In the genomic region with DNA sequence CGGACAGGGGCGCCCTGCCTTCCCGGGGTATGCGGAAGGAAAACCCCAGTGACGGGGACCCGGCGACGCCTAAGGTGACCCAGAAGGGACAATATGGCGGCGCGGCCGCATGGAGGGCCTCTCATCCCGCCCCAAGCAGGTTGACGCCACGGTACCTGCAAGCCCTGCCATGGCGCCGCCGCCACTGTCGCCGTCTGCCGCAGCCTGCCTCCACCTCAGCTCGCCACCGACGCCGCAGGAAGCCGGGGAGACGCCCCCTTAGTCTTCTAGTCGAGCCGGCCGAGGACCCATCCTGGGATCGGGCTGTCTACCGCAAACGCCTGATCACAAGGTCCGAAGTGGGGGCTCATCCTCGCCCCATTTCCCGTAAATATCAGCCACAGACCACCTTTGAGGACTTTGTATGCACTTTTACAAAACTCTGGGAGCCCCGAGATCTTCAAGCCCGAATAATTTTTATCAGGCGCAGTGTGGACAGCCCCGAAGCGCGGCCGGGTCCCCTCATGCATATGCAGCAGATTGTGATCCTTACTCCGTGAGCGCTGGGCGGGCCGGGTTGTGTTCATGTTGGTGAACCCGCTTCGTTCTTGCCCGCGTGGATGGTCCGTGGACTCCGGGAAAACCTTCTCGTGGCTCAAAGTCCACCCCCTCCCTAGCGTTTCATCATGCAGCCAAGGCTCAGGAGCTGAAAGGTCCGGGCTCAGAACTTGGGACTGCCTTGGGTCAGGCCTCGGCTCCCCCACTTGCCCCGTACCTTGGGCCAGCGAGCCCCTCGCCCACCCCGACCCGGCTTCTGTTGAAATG, we compare ENCODE assay signal across 8 cellular contexts. TPM values are rescaled to one million over a fixed set of nuclear protein-coding genes. Genes with fewer than 3 reads are reported as not detected.
A peak's percentile ranks its signal among the peaks of the same experiment; 100 is the strongest.
DNase-seq lines count a peak whose midpoint lies in the region; ATAC-seq and TF ChIP-seq lines count a peak whose summit lies in the region.

Gene BLCAP, minus strand, starts transcription at position 239 of the 804 bp plus-strand sequence. CDS start 8,702 bp downstream, outside the sequence.

- peaks cover 0 to 2% (median 0%) of the 10 kb centered on the region in 5 donors for H3K27me3 Mint-ChIP-seq in naive thymus-derived CD4-positive, alpha-beta T cell
- H3K27me3 Mint-ChIP-seq in stimulated activated memory B cell treated with anti-CD40 and anti-IgM and Interleukin-4, amounts not matched to agents 10 μg/mL and 1 μg/mL and 100 μg/mL, for 72 hours, result no peaks in the 10 kb centered on the region

- peaks cover 0 to 6% (median 0%) of the 10 kb centered on the region in 3 experiments for H3K36me3 ChIP-seq in naive thymus-derived CD4-positive, alpha-beta T cell (ENCODE audit: control insufficient read depth in 2 of 3, insufficient read depth in 3 of 3, low read length in 3 of 3)

- peaks cover 0 to 3% (median 0%) of the 10 kb centered on the region in 11 donors for H3K9me3 Mint-ChIP-seq in naive thymus-derived CD4-positive, alpha-beta T cell
- H3K9me3 Mint-ChIP-seq in stimulated activated memory B cell treated with anti-CD40 and anti-IgM and Interleukin-4, amounts not matched to agents 10 μg/mL and 1 μg/mL and 100 μg/mL, for 72 hours, result no peaks in the 10 kb centered on the region

- peaks cover 30 to 35% of the 10 kb centered on the region in 2 donors for H3K4me1 ChIP-seq in naive thymus-derived CD4-positive, alpha-beta T cell (ENCODE audit: control insufficient read depth in 2 of 2, insufficient read depth in 2 of 2, low read length in 2 of 2)

- H3K36me3 Mint-ChIP-seq in naive thymus-derived CD4-positive, alpha-beta T cell, result peaks cover 0 to 5% (median 0%) of the 10 kb centered on the region in 5 donors
- peaks cover 14% of the 10 kb centered on the region for H3K36me3 Mint-ChIP-seq in stimulated activated memory B cell treated with anti-CD40 and anti-IgM and Interleukin-4, amounts not matched to agents 10 μg/mL and 1 μg/mL and 100 μg/mL, for 72 hours

- H3K4me3 Mint-ChIP-seq in naive thymus-derived CD4-positive, alpha-beta T cell, result peak within 1 kb of the TSS; percentile 81 to 95 (median 90)
- H3K4me3 Mint-ChIP-seq in stimulated activated memory B cell treated with anti-CD40 and anti-IgM and Interleukin-4, amounts not matched to agents 10 μg/mL and 1 μg/mL and 100 μg/mL, for 72 hours, result peak within 1 kb of the TSS; percentile 88

- no peaks in the 10 kb centered on the region for H3K9me3 ChIP-seq in naive thymus-derived CD4-positive, alpha-beta T cell (ENCODE audit: control insufficient read depth in 2 of 3, low read length in 3 of 3)

- CTCF ChIA-PET in naive thymus-derived CD4-positive, alpha-beta T cell (lab: Charles Lee), result interaction anchor here (0.9 to 4.3 kb wide), 4 partner anchors 143 to 339 kb away, joined by 3 to 22 read pairs (median 4); no protein-coding TSS in a partner anchor

- ATAC-seq in GM21825 (IDR thresholded peaks at IDR 0.05; ENCODE audit: unreplicated experiment), result peak; percentile 68
- ATAC-seq in naive thymus-derived CD4-positive, alpha-beta T cell, result peak; percentile 96
- ATAC-seq in stimulated activated memory B cell treated with anti-CD40 and anti-IgM and Interleukin-4, amounts not matched to agents 10 μg/mL and 1 μg/mL and 100 μg/mL, for 72 hours, result peak; percentile 93

- peak; percentile 95 for DNase-seq in DMS53 (lab: John Stamatoyannopoulos, UW)
- peak; percentile 68 for DNase-seq in LNCaP clone FGC (ENCODE audit: low read depth)
- peak; percentile 91 for DNase-seq in RPMI7951 (ENCODE audit: low read depth)
- peak; percentile 85 to 87 for DNase-seq in activated T-helper 1 cell treated with anti-CD3 and anti-CD28 coated beads, Interleukin-2, amount 50 U/mL, for 16 hours (ENCODE audit: low read depth in 1 of 2, low spot score in 1 of 2)
- DNase-seq in fibroblast of gingiva (ENCODE audit: low read depth), result peak; percentile 84
- DNase-seq in naive thymus-derived CD4-positive, alpha-beta T cell, result peak; percentile 89 to 98 (median 96)

- H3K27ac Mint-ChIP-seq in naive thymus-derived CD4-positive, alpha-beta T cell, result peak within 1 kb of the TSS; percentile 98 to 100 (median 99)
- H3K27ac Mint-ChIP-seq in stimulated activated memory B cell treated with anti-CD40 and anti-IgM and Interleukin-4, amounts not matched to agents 10 μg/mL and 1 μg/mL and 100 μg/mL, for 72 hours, result peak within 1 kb of the TSS; percentile 100

- H3K4me3 ChIP-seq in LNCaP clone FGC (ENCODE audit: low read depth, low read length), result peak within 1 kb of the TSS; percentile 69
- H3K4me3 ChIP-seq in naive thymus-derived CD4-positive, alpha-beta T cell (ENCODE audit: low read length), result peak within 1 kb of the TSS; percentile 86

- POLR2A ChIA-PET in naive thymus-derived CD4-positive, alpha-beta T cell (lab: Charles Lee), result interaction anchor here (0.5 to 2.4 kb wide), 7 partner anchors 146 to 1574 kb away, joined by 3 to 11 read pairs (median 5); partner anchors contain the start of genes MANBAL, MROH8, RBL1 and RPN2

- peak within 1 kb of the TSS; percentile 99 for H3K27ac ChIP-seq in naive thymus-derived CD4-positive, alpha-beta T cell (ENCODE audit: low read depth, low read length)

- H3K4me1 Mint-ChIP-seq in naive thymus-derived CD4-positive, alpha-beta T cell, result peaks cover 41 to 52% (median 46%) of the 10 kb centered on the region in 7 donors
- peaks cover 57% of the 10 kb centered on the region for H3K4me1 Mint-ChIP-seq in stimulated activated memory B cell treated with anti-CD40 and anti-IgM and Interleukin-4, amounts not matched to agents 10 μg/mL and 1 μg/mL and 100 μg/mL, for 72 hours

- intact Hi-C loops in naive thymus-derived CD4-positive, alpha-beta T cell (cut with micrococcal nuclease), result loop anchor here (1.0 to 5.0 kb wide), 10 partner anchors 143 to 1573 kb away; partner anchors contain the start of genes MANBAL (in 2 of the 2), CTNNBL1 (in 1 of the 2), MROH8 (in 1 of the 2) and RAB5IF (in 1 of the 2)

- no peak for TF ChIP-seq CTCF in LNCaP clone FGC (IDR thresholded peaks at IDR 0.05; ENCODE audit: control insufficient read depth, extremely low read depth, insufficient read depth)

- no peaks in the 10 kb centered on the region for H3K27me3 ChIP-seq in naive thymus-derived CD4-positive, alpha-beta T cell (ENCODE audit: control insufficient read depth in 2 of 2, insufficient read depth in 2 of 2, low read length in 2 of 2)

RNA-seq across cellular contexts. Expression of gene BLCAP, which starts in this region (rescaled TPM):
- total RNA-seq in RPMI7951 (2014; rRNA removed; shearing (Covaris generic)), result 57.5 and 64.4 TPM in 2 replicates
- 10 to 100 TPM; 42.1 to 94.7 (median 73.4) TPM for total RNA-seq in naive thymus-derived CD4-positive, alpha-beta T cell
- 10 to 100 TPM; 88.0 to 93.4 TPM for polyA plus RNA-seq in naive thymus-derived CD4-positive, alpha-beta T cell

Comparison
In these comparisons a context has a peak if more than half of its experiments do, and no peak if none do; other contexts are left out.
1. Peak in every context shown above with its lines: DNase-seq, ATAC-seq, H3K4me3 ChIP-seq and H3K27ac ChIP-seq.